ENCODE assay signal across 28 cellular contexts in the genomic region with DNA sequence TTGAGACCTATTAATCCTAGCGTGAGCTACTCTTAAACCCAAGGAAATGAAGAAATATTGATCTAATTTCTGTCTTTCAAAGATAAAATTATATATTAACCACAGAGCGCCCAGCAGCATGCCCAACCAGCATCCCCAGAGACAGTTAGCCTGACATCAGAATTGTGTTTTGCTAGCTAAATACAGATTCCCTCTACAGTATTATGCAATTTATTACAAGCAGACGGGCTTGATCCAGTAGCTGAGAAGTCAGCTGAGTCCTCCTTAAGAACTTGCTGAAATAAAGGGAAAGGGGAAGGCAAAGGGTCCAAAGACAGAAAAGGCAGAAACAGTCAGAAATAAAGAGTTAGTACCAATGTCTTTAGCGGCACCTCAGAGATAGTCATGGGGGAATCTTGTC. TPM values are rescaled to one million over a fixed set of nuclear protein-coding genes. Genes with fewer than 3 reads are reported as not detected.
"Had no signal": no experiment of that assay in that cellular context is flagged by ENCODE, and none has a peak within 500 bp of the region (broad histone marks: within the 10 kb centered on the region; RNA-seq: fewer than 3 reads in every experiment).

No MANE protein-coding gene starts in this region.

- H3K9me3 ChIP-seq: esophagus muscularis mucosa, gastrocnemius medialis, heart right ventricle, left lung, lower lobe of right lung, mucosa of descending colon had no signal

- DNase-seq: dermis blood vessel endothelial cell; dorsolateral prefrontal cortex; effector CD4-positive, alpha-beta T cell; effector memory CD4-positive, alpha-beta T cell; foreskin fibroblast; foreskin melanocyte; gastrocnemius medialis; glutamatergic neuron; head of caudate nucleus; heart right ventricle; hippocampal formation; left cardiac atrium; left lung; left ventricle myocardium superior; lower lobe of right lung; mesenchymal stem cell; mucosa of descending colon had no signal

- H3K36me3 ChIP-seq: esophagus muscularis mucosa, gastrocnemius medialis, heart right ventricle, left lung, lower lobe of right lung had no signal

- H3K27ac Mint-ChIP-seq: mesothelial cell of epicardium had no signal

- H3K4me3 ChIP-seq: coronary artery, dorsolateral prefrontal cortex, esophagus muscularis mucosa, gastrocnemius medialis, heart right ventricle, left lung, lower lobe of right lung, mucosa of descending colon had no signal

- H3K4me1 ChIP-seq: esophagus muscularis mucosa, gastrocnemius medialis, heart right ventricle, left lung, lower lobe of right lung had no signal

- H3K4me3 Mint-ChIP-seq: mesothelial cell of epicardium had no signal

- H3K27me3 ChIP-seq: dorsolateral prefrontal cortex, esophagus muscularis mucosa, gastrocnemius medialis, heart right ventricle, left lung had no signal

- H3K27ac ChIP-seq: coronary artery, dorsolateral prefrontal cortex, esophagus muscularis mucosa, gastrocnemius medialis, heart right ventricle, left lung, lower lobe of right lung had no signal

- H3K9me3 Mint-ChIP-seq: mesothelial cell of epicardium had no signal

- H3K4me1 Mint-ChIP-seq: mesothelial cell of epicardium had no signal

- H3K36me3 Mint-ChIP-seq: mesothelial cell of epicardium had no signal

RNA-seq across cellular contexts. Expression of gene TUSC7, which starts 7.2 kb away (rescaled TPM):
- total RNA-seq: dermis blood vessel endothelial cell, endothelial cell of umbilical vein, epithelial cell of proximal tubule, esophagus muscularis mucosa, gastrocnemius medialis, glomerular endothelial cell, heart right ventricle, kidney epithelial cell, left cardiac atrium, left lung, left ventricle myocardium superior, lower leg skin, lower lobe of right lung, lung microvascular endothelial cell, mesenteric fat pad, mesothelial cell of epicardium, mucosa of descending colon, myocyte had no signal
